Comparison of ENCODE assay signal across 2 cellular contexts in the genomic region with DNA sequence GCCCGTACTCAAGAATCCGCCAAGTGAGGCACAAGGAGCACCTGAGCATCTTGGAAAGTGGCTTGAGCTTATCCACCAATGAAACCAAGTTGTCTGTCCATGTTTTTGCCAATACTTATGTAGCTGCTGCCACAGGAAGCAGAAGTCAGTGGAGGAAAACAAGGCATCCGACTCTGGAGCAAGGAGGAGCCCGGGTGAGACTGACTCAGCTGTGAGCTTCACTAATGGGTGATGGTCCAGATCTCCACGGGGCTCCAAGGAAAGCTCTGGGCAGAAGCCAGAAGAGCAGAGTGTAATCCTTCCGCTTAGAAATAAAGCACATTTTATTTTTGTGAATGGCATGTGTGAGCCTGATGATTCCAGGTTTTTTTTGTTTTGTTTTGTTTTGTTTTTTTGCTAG.
TF ChIP-seq lines count a peak whose summit lies in the region.

No MANE protein-coding gene starts in this region.

TF ChIP-seq in IMR-90, 13 proteins besides CTCF, POLR2A, EP300 and RAD21:
- TF ChIP-seq, protein P1, sequence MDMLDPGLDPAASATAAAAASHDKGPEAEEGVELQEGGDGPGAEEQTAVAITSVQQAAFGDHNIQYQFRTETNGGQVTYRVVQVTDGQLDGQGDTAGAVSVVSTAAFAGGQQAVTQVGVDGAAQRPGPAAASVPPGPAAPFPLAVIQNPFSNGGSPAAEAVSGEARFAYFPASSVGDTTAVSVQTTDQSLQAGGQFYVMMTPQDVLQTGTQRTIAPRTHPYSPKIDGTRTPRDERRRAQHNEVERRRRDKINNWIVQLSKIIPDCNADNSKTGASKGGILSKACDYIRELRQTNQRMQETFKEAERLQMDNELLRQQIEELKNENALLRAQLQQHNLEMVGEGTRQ (IDR thresholded peaks at IDR 0.05; ENCODE audit: low read depth, low read length), result no peak
- TF ChIP-seq MAZ (IDR thresholded peaks at IDR 0.05; ENCODE audit: borderline replicate concordance, low read depth, low read length) (no peak), RFX5 (IDR thresholded peaks at IDR 0.05; ENCODE audit: low read depth, low read length) (no peak), FOS (IDR thresholded peaks at IDR 0.05; ENCODE audit: low read depth, low read length) (no peak), BHLHE40 (IDR thresholded peaks at IDR 0.05; ENCODE audit: low read depth, low read length) (no peak), SMC3 (IDR thresholded peaks at IDR 0.05; ENCODE audit: low read depth, low read length) (no peak), CHD1 (IDR thresholded peaks at IDR 0.05; ENCODE audit: low read depth, low read length) (no peak), MXI1 (IDR thresholded peaks at IDR 0.05; ENCODE audit: borderline replicate concordance, low read depth, low read length) (no peak)
- TF ChIP-seq, protein P2, sequence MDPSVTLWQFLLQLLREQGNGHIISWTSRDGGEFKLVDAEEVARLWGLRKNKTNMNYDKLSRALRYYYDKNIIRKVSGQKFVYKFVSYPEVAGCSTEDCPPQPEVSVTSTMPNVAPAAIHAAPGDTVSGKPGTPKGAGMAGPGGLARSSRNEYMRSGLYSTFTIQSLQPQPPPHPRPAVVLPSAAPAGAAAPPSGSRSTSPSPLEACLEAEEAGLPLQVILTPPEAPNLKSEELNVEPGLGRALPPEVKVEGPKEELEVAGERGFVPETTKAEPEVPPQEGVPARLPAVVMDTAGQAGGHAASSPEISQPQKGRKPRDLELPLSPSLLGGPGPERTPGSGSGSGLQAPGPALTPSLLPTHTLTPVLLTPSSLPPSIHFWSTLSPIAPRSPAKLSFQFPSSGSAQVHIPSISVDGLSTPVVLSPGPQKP (IDR thresholded peaks at IDR 0.05; ENCODE audit: borderline replicate concordance, low read depth, low read length), result no peak

TF ChIP-seq in K562, 482 proteins besides CTCF, POLR2A, EP300 and RAD21:
- TF ChIP-seq TFAP4 (CRISPR knock-in tag; IDR thresholded peaks at IDR 0.05; ENCODE audit: borderline replicate concordance), result no peak
- TF ChIP-seq RUNX1 (IDR thresholded peaks at IDR 0.05; ENCODE audit: low read depth), result no peak
